Comparison of ENCODE assay signal across 16 cellular contexts in the genomic region with DNA sequence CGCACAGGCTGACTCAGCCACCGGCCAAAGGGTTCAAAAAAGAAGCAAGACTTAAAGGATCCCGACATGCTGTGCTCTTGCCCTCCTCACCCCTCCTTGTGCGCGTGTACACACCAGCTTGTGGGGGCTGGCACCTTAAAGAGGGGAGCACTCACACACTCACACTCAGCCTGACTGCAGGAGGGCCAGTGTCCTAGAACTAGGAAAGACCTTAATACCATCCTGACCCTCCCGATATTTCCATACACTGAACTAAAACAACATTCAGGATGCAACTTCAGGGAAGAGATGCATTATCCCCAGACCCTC. TPM values are rescaled to one million over a fixed set of nuclear protein-coding genes. Genes with fewer than 3 reads are reported as not detected.
A peak's percentile ranks its signal among the peaks of the same experiment; 100 is the strongest.
DNase-seq lines count a peak whose midpoint lies in the region; ATAC-seq and TF ChIP-seq lines count a peak whose summit lies in the region.
"Had no signal": no experiment of that assay in that cellular context is flagged by ENCODE, and none has a peak within 500 bp of the region (broad histone marks: within the 10 kb centered on the region; RNA-seq: fewer than 3 reads in every experiment).

No MANE protein-coding gene starts in this region.

- H3K36me3 Mint-ChIP-seq in activated T-cell treated with anti-CD3 and anti-CD28 coated beads, Interleukin-2, amount 50 U/mL, for 4 hours (ENCODE audit: insufficient read depth) = no peaks in the 10 kb centered on the region
- H3K36me3 Mint-ChIP-seq: CD4-positive, alpha-beta memory T cell had no signal

- DNase-seq in adipocyte (ENCODE audit: low read depth) (no peak), thoracic aorta (ENCODE audit: low spot score) (no peak)
- no peak for DNase-seq in stimulated activated naive CD8-positive, alpha-beta T cell treated with anti-CD3 and anti-CD28 coated beads, Interleukin-15, Interleukin-2, amounts not matched to agents 100 U/mL and 50 U/mL, for 24 hours
- no peak for DNase-seq in activated T-cell treated with anti-CD3 and anti-CD28 coated beads, Interleukin-2, amount 50 U/mL, for 4 hours
- DNase-seq: CD4-positive, alpha-beta memory T cell; head of caudate nucleus; NCI-H1694 treated with DMSO at 0.1 percent for 48 hours; NCI-H526 treated with DMSO at 0.1 percent for 48 hours; pancreas; stimulated activated CD4-positive, alpha-beta T cell treated with anti-CD3 and anti-CD28 coated beads, Interleukin-1b, Interleukin-23, amount 100 ng/mL, for 48 hours; stimulated activated CD8-positive, alpha-beta memory T cell treated with anti-CD3 and anti-CD28 coated beads, Interleukin-4, amount 100 ng/mL, for 48 hours; T-helper 17 cell had no signal

- no peaks in the 10 kb centered on the region for H3K4me1 Mint-ChIP-seq in activated T-cell treated with anti-CD3 and anti-CD28 coated beads, Interleukin-2, amount 50 U/mL, for 4 hours (ENCODE audit: low read depth)

- H3K27ac ChIP-seq in esophagus (ENCODE audit: low read depth in 2 of 2, low read length in 1 of 2) (peak overlapping the region; percentile 40 to 82), muscle layer of duodenum (ENCODE audit: low read length) (peak overlapping the region; percentile 92), thoracic aorta (peak overlapping the region; percentile 96 to 98)

- no peak for TF ChIP-seq CTCF in thoracic aorta (IDR thresholded peaks at IDR 0.05)

- 63 to 75% methylated on average over 6 of the region's 6 CpGs for WGBS in esophagus, 2 donors

- H3K27me3 Mint-ChIP-seq in activated T-cell treated with anti-CD3 and anti-CD28 coated beads, Interleukin-2, amount 50 U/mL, for 4 hours (ENCODE audit: low read depth) = peaks cover 36% of the 10 kb centered on the region

- H3K9ac ChIP-seq in adipocyte (ENCODE audit: low read length) = peak overlapping the region; percentile 100

- H3K4me3 ChIP-seq in adipocyte (ENCODE audit: low read length) (peak overlapping the region; percentile 28), esophagus (ENCODE audit: low read depth in 1 of 2, low read length in 2 of 2) (no peak overlapping the region), muscle layer of duodenum (ENCODE audit: low read depth in 1 of 2, low read length in 2 of 2) (peak overlapping the region in 1 of 2 donors; percentile 48), thoracic aorta (peak overlapping the region; percentile 91)
- H3K4me3 ChIP-seq: pancreas had no signal

- ATAC-seq in thoracic aorta (ENCODE audit: insufficient number of reproducible peaks, low FRiP score, low read depth) = no peak
- ATAC-seq in stimulated activated naive CD8-positive, alpha-beta T cell treated with anti-CD3 and anti-CD28 coated beads, Interleukin-15, Interleukin-2, amounts not matched to agents 100 U/mL and 50 U/mL, for 24 hours = no peak
- no peak for ATAC-seq in GM19023 (IDR thresholded peaks at IDR 0.05; ENCODE audit: unreplicated experiment)
- ATAC-seq in HG03521 (IDR thresholded peaks at IDR 0.05; ENCODE audit: unreplicated experiment) = no peak
- no peak for ATAC-seq in activated T-cell treated with anti-CD3 and anti-CD28 coated beads, Interleukin-2, amount 50 U/mL, for 4 hours
- ATAC-seq: T-helper 17 cell had no signal

- no peaks in the 10 kb centered on the region for H3K9me3 Mint-ChIP-seq in activated T-cell treated with anti-CD3 and anti-CD28 coated beads, Interleukin-2, amount 50 U/mL, for 4 hours
- H3K9me3 Mint-ChIP-seq: CD4-positive, alpha-beta memory T cell had no signal

- no peak overlapping the region for H3K4me3 Mint-ChIP-seq in activated T-cell treated with anti-CD3 and anti-CD28 coated beads, Interleukin-2, amount 50 U/mL, for 4 hours
- H3K4me3 Mint-ChIP-seq: CD4-positive, alpha-beta memory T cell; T-helper 17 cell had no signal

- H3K9me3 ChIP-seq in adipocyte (ENCODE audit: control insufficient read depth, low read length) (no peaks in the 10 kb centered on the region), esophagus (ENCODE audit: control insufficient read depth in 2 of 2, insufficient read depth in 1 of 2, low read depth in 1 of 2, low read length in 1 of 2) (no peaks in the 10 kb centered on the region), muscle layer of duodenum (ENCODE audit: control insufficient read depth in 1 of 2, low read length in 2 of 2) (no peaks in the 10 kb centered on the region), thoracic aorta (no peaks in the 10 kb centered on the region)
- H3K9me3 ChIP-seq: pancreas had no signal

- H3K27me3 ChIP-seq in adipocyte (replicated peaks; ENCODE audit: control insufficient read depth, insufficient read depth, low read length) (no peaks in the 10 kb centered on the region), esophagus (ENCODE audit: control insufficient read depth in 1 of 2, insufficient read depth in 2 of 2, low read length in 2 of 2) (no peaks in the 10 kb centered on the region), muscle layer of duodenum (ENCODE audit: low read depth, low read length) (no peaks in the 10 kb centered on the region), thoracic aorta (replicated peaks; ENCODE audit: insufficient read depth) (no peaks in the 10 kb centered on the region)
- H3K27me3 ChIP-seq: pancreas had no signal

- H3K36me3 ChIP-seq in adipocyte (ENCODE audit: control insufficient read depth, insufficient read depth, low read length, severe bottlenecking) (peaks cover 58% of the 10 kb centered on the region), esophagus (ENCODE audit: control insufficient read depth in 2 of 2, insufficient read depth in 2 of 2, low read length in 1 of 2) (no peaks in the 10 kb centered on the region), muscle layer of duodenum (ENCODE audit: control insufficient read depth in 1 of 2, insufficient read depth in 2 of 2, low read length in 2 of 2) (peaks cover 26% of the 10 kb centered on the region in 2 donors), thoracic aorta (peaks cover 32% of the 10 kb centered on the region)

- peaks cover 56% of the 10 kb centered on the region for H3K4me1 ChIP-seq in adipocyte (ENCODE audit: control insufficient read depth, insufficient read depth, low read length)
- H3K4me1 ChIP-seq in esophagus (ENCODE audit: control insufficient read depth in 2 of 2, insufficient read depth in 2 of 2, low read length in 1 of 2) = peaks cover 0 to 7% of the 10 kb centered on the region in 2 donors
- peaks cover 31 to 54% of the 10 kb centered on the region in 2 donors for H3K4me1 ChIP-seq in muscle layer of duodenum (ENCODE audit: control insufficient read depth in 1 of 2, insufficient read depth in 2 of 2, low read length in 2 of 2)
- peaks cover 22 to 70% of the 10 kb centered on the region in 2 donors for H3K4me1 ChIP-seq in thoracic aorta (ENCODE audit: control insufficient read depth in 1 of 2, low read depth in 2 of 2)

RNA-seq across cellular contexts. Expression of gene PKDCC, which starts 5.6 kb away (rescaled TPM):
- polyA plus RNA-seq in esophagus = 1 to 10 TPM; 3.7 to 6.2 TPM
- 100 to 1,000 TPM in 1 of 2 donors, 10 to 100 TPM in 1; 75.8 to 225 TPM for total RNA-seq in thoracic aorta
- total RNA-seq in activated T-cell treated with anti-CD3 and anti-CD28 coated beads, Interleukin-2, amount 50 U/mL, for 4 hours = under 1 TPM in 1 of 3 donors, not detected in 2; 0.19 TPM
- total RNA-seq: CD4-positive, alpha-beta memory T cell had no signal

Comparison
In these comparisons a context has a peak if more than half of its experiments do, and no peak if none do; other contexts are left out.
1. H3K4me3 ChIP-seq: peak in adipocyte (single experiment) and thoracic aorta (single experiment); none in esophagus (0 of 2).
2. RNA of gene PKDCC, which starts 5.6 kb away (total RNA-seq): 75.8 to 225 TPM in thoracic aorta; 0.19 TPM in activated T-cell treated with anti-CD3 and anti-CD28 coated beads, Interleukin-2, amount 50 U/mL, for 4 hours; every median in the first group is over 10 times any median in the second.
3. Peak in every context shown above with its lines, with median percentiles within 50 percentile points of each other: H3K27ac ChIP-seq.